Comparison of ENCODE assay signal across 14 cellular contexts in the genomic region with DNA sequence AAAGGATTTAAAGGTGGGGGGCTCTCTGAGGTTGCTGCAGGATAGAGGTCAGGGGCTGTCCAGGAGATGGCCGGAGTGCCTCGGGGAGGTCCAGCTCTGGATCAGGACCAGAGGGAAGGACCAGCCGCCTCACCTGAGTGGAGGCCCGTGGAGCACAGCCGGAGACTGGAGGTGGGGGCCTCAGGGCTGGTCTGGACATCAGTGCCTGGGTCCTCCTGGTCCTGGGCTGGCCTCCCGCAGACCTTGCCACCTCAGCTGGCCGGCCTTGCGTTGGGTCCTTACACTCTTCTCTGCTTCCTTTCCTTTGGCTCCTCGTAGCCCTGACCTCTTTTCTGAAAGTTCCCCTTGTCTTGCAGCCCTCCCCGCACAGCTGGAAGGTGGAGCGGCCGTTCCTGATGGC. TPM values are rescaled to one million over a fixed set of nuclear protein-coding genes. Genes with fewer than 3 reads are reported as not detected.
DNase-seq lines count a peak whose midpoint lies in the region; ATAC-seq and TF ChIP-seq lines count a peak whose summit lies in the region.
"Had no signal": no experiment of that assay in that cellular context is flagged by ENCODE, and none has a peak within 500 bp of the region (broad histone marks: within the 10 kb centered on the region; RNA-seq: fewer than 3 reads in every experiment).

No MANE protein-coding gene starts in this region.

- BruUV-seq in mammary epithelial cell (replicated peaks; lab: Mats Ljungman, UMichigan), result no TSS peak

- H2BK15ac ChIP-seq in mesenchymal stem cell (ENCODE audit: low read depth, poor library complexity, severe bottlenecking), result no peak overlapping the region

- peak overlapping the region; percentile 7 for H4K8ac ChIP-seq in mesenchymal stem cell (ENCODE audit: low read length)

- peak overlapping the region; percentile 34 for H4K91ac ChIP-seq in mesenchymal stem cell (ENCODE audit: low read length)

- TF ChIP-seq POLR2A in suprapubic skin (IDR thresholded peaks at IDR 0.05), result no peak

- H3K36me3 ChIP-seq in RWPE2 (ENCODE audit: low read depth), result peaks cover 47% of the 10 kb centered on the region
- peaks cover 3% of the 10 kb centered on the region for H3K36me3 ChIP-seq in mammary epithelial cell (ENCODE audit: insufficient read depth, low read length)
- H3K36me3 ChIP-seq in mesenchymal stem cell (ENCODE audit: control insufficient read depth in 1 of 2, insufficient read depth in 2 of 2, low read depth in 1 of 2, low read length in 2 of 2), result peaks cover 26 to 37% of the 10 kb centered on the region in 2 experiments
- H3K36me3 ChIP-seq in suprapubic skin, result peaks cover 7% of the 10 kb centered on the region

- CTCF ChIA-PET in mammary epithelial cell (lab: Charles Lee; ENCODE audit: low non-redundant PET), result no interaction called here

- peak overlapping the region in 1 of 2 experiments; percentile 37 for H3K18ac ChIP-seq in mesenchymal stem cell (ENCODE audit: low read depth in 1 of 2, low read length in 2 of 2)

- peak overlapping the region in 1 of 2 experiments; percentile 17 for H2BK12ac ChIP-seq in mesenchymal stem cell (ENCODE audit: low read length in 2 of 2)

- no peak overlapping the region for H3K14ac ChIP-seq in mesenchymal stem cell (ENCODE audit: low read length in 2 of 2)

- in situ Hi-C loops in mammary epithelial cell (cut with MboI; ENCODE audit: low sequenced_read_pairs in 2 of 2), result no loop called here

- DNase-seq in RWPE2 (ENCODE audit: low spot score), result no peak
- no peak for DNase-seq in mammary epithelial cell
- DNase-seq in mesenchymal stem cell, result no peak
- DNase-seq in suprapubic skin (ENCODE audit: low spot score in 2 of 2), result no peak
- DNase-seq in NCI-H2227 (lab: John Stamatoyannopoulos, UW; ENCODE audit: unreplicated experiment), result no peak
- no peak for DNase-seq in foreskin fibroblast
- DNase-seq in C1 segment of cervical spinal cord (lab: John Stamatoyannopoulos, UW), result no peak
- no peak for DNase-seq in activated gamma-delta T cell (lab: John Stamatoyannopoulos, UW)
- DNase-seq: activated CD4-positive, alpha-beta T cell treated with anti-CD3 and anti-CD28 coated beads, Interleukin-2, amount 50 U/mL, for 4 hours; activated gamma-delta T cell treated with Interleukin-2 at 50 U/mL for 16 hours; mesendoderm; NCI-H2081; NCI-H82 had no signal

- no peaks in the 10 kb centered on the region for H3K27me3 ChIP-seq in RWPE2 (ENCODE audit: insufficient read depth, poor library complexity, severe bottlenecking)
- no peaks in the 10 kb centered on the region for H3K27me3 ChIP-seq in mammary epithelial cell (ENCODE audit: insufficient read depth, low read length)
- no peaks in the 10 kb centered on the region for H3K27me3 ChIP-seq in mesenchymal stem cell (ENCODE audit: control insufficient read depth in 1 of 2, insufficient read depth in 1 of 2, low read length in 2 of 2)
- no peaks in the 10 kb centered on the region for H3K27me3 ChIP-seq in suprapubic skin
- H3K27me3 ChIP-seq: BLaER1 had no signal

- H3K27ac ChIP-seq in RWPE2 (ENCODE audit: poor library complexity, severe bottlenecking) (peak overlapping the region; percentile 98), mammary epithelial cell (ENCODE audit: insufficient read depth, low read depth, low read length) (peak overlapping the region; percentile 6), mesenchymal stem cell (ENCODE audit: low read length, poor library complexity, severe bottlenecking) (no peak overlapping the region), suprapubic skin (peak overlapping the region; percentile 92)
- H3K27ac ChIP-seq: BLaER1 had no signal

- peaks cover 80% of the 10 kb centered on the region for H3K79me2 ChIP-seq in mammary epithelial cell (ENCODE audit: insufficient read depth, low read length)

- H3K79me1 ChIP-seq in mesenchymal stem cell (replicated peaks; ENCODE audit: low read length, poor library complexity, severe bottlenecking), result peaks cover 38% of the 10 kb centered on the region

- H3K9me3 ChIP-seq in RWPE2 (ENCODE audit: severe bottlenecking) (no peaks in the 10 kb centered on the region), mammary epithelial cell (replicated peaks; ENCODE audit: insufficient read depth, low read length) (no peaks in the 10 kb centered on the region), mesenchymal stem cell (ENCODE audit: control insufficient read depth, low read length) (no peaks in the 10 kb centered on the region), suprapubic skin (no peaks in the 10 kb centered on the region)
- H3K9me3 ChIP-seq: BLaER1 had no signal

- ATAC-seq in RWPE2 (ENCODE audit: low read depth), result no peak

- H3K4ac ChIP-seq in mesenchymal stem cell (ENCODE audit: low read depth in 1 of 2, low read length in 2 of 2), result peak overlapping the region in 1 of 2 experiments; percentile 69

- H4K20me1 ChIP-seq in mammary epithelial cell (ENCODE audit: insufficient read depth, low read length), result no peaks in the 10 kb centered on the region

- TF ChIP-seq CTCF in RWPE2 (IDR thresholded peaks at IDR 0.05; ENCODE audit: poor library complexity, severe bottlenecking) (no peak), mammary epithelial cell (conservative IDR thresholded peaks at IDR 0.05 in 1 of 2, IDR thresholded peaks at IDR 0.05 in 1 of 2; ENCODE audit: extremely low read depth in 1 of 2, insufficient read depth in 1 of 2, low read depth in 1 of 2, low read length in 2 of 2) (no peak), suprapubic skin (IDR thresholded peaks at IDR 0.05) (no peak), foreskin fibroblast (IDR thresholded peaks at IDR 0.05; ENCODE audit: low read depth, low read length) (no peak)

- no peak overlapping the region for H3K9ac ChIP-seq in mammary epithelial cell (ENCODE audit: insufficient read depth, low read length)
- peak overlapping the region; percentile 94 for H3K9ac ChIP-seq in mesenchymal stem cell (ENCODE audit: low read length)
- H3K9ac ChIP-seq: BLaER1 had no signal

- no peak for TF ChIP-seq EP300 in suprapubic skin (IDR thresholded peaks at IDR 0.05)

- no peak overlapping the region for H2BK5ac ChIP-seq in mesenchymal stem cell (ENCODE audit: low read depth, low read length, poor library complexity, severe bottlenecking)

- no peak overlapping the region for H3K23ac ChIP-seq in mesenchymal stem cell (ENCODE audit: low read length in 2 of 2)

- intact Hi-C loops in mammary epithelial cell (cut with micrococcal nuclease), result loop anchor here (5.0 kb wide), 1 partner anchor 297 kb away; no protein-coding TSS in a partner anchor

- H2AFZ ChIP-seq in mammary epithelial cell (ENCODE audit: low read depth, low read length) (no peak overlapping the region), mesenchymal stem cell (ENCODE audit: low read depth, low read length) (no peak overlapping the region)

- H3K4me2 ChIP-seq in mammary epithelial cell (ENCODE audit: insufficient read depth, low read depth, low read length) (no peak overlapping the region), mesenchymal stem cell (ENCODE audit: low read length, poor library complexity, severe bottlenecking) (no peak overlapping the region)
- H3K4me2 ChIP-seq: BLaER1 had no signal

- dilution Hi-C loops in mammary epithelial cell (cut with HindIII; ENCODE audit: low sequenced_read_pairs), result loop anchor here (10.0 kb wide), 2 partner anchors 59 to 339 kb away; no protein-coding TSS in a partner anchor

- H3K4me3 ChIP-seq in RWPE2 (ENCODE audit: severe bottlenecking) (no peak overlapping the region), mammary epithelial cell (replicated peaks in 1 of 3; ENCODE audit: insufficient read depth in 1 of 3, low read depth in 2 of 3, low read length in 3 of 3) (no peak overlapping the region), mesenchymal stem cell (ENCODE audit: insufficient read depth in 1 of 2, low read depth in 1 of 2, low read length in 2 of 2) (no peak overlapping the region), suprapubic skin (no peak overlapping the region), foreskin fibroblast (ENCODE audit: low read depth in 1 of 2, low read length in 2 of 2) (no peak overlapping the region)
- H3K4me3 ChIP-seq: BLaER1 had no signal

- H2BK120ac ChIP-seq in mesenchymal stem cell (ENCODE audit: low read depth, low read length), result no peak overlapping the region

- H3K4me1 ChIP-seq in RWPE2 (ENCODE audit: insufficient read depth, poor library complexity, severe bottlenecking) (peaks cover 59% of the 10 kb centered on the region), mammary epithelial cell (ENCODE audit: insufficient read depth, low read length) (peaks cover 54% of the 10 kb centered on the region), mesenchymal stem cell (ENCODE audit: control insufficient read depth, insufficient read depth, low read depth, low read length) (peaks cover 30% of the 10 kb centered on the region), suprapubic skin (peaks cover 84% of the 10 kb centered on the region)

- no peak overlapping the region for H2AK5ac ChIP-seq in mesenchymal stem cell (ENCODE audit: low read length, severe bottlenecking)

- 100% methylated on average over 4 of the region's 12 CpGs for WGBS in mammary epithelial cell (ENCODE audit: low coverage, missing lambda C conversion rate)
- 96% methylated on average over 12 of the region's 12 CpGs for WGBS in mesenchymal stem cell
- whole genome bisulfite sequencing in suprapubic skin, result 95% methylated on average over 12 of the region's 12 CpGs

RNA-seq across cellular contexts. Expression of a gene that starts 2.0 kb away (rescaled TPM):
- total RNA-seq in mammary epithelial cell (100 to 1,000 TPM; 135 to 191 TPM), suprapubic skin (100 to 1,000 TPM; 225 to 475 (median 263) TPM)
- polyA plus RNA-seq in mammary epithelial cell, result 176 TPM
- 160 TPM for polyA minus RNA-seq in mammary epithelial cell
- 67.0 TPM for polyA plus RNA-seq in mesenchymal stem cell (2013, experiment 1 of 2)
- 68.6 TPM for polyA plus RNA-seq in mesenchymal stem cell (2013, experiment 2 of 2)

RNA-seq across cellular contexts. Expression of a gene that starts 42.1 kb away (rescaled TPM):
- total RNA-seq in mammary epithelial cell (10 to 100 TPM; 26.0 to 40.8 TPM), suprapubic skin (10 to 100 TPM; 27.7 to 58.2 (median 47.8) TPM)
- 28.5 TPM for polyA plus RNA-seq in mammary epithelial cell
- polyA minus RNA-seq in mammary epithelial cell, result 24.8 TPM
- polyA plus RNA-seq in mesenchymal stem cell (2013, experiment 1 of 2), result 23.7 TPM
- polyA plus RNA-seq in mesenchymal stem cell (2013, experiment 2 of 2), result 23.3 TPM
